Comparison of ENCODE assay signal across 11 cellular contexts in the genomic region with DNA sequence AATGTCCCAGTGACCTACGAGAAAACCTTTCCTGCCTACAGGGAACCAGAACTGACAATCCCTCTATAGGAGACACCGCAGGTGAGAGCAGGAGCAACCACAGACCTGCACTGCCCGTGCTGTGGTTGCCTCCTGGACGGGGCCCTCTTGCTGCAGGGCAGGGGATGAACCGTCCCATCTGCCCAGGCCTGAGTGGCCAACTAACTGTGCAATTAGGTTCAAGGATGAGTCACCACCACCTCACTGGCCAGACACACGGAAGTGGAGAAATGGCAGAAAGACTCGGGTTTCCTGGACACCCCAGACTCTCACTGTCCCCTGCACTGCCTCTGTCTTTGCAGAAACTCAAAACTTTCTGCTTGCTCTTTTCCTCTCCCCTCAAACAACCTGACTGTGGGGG. TPM values are rescaled to one million over a fixed set of nuclear protein-coding genes. Genes with fewer than 3 reads are reported as not detected.
A peak's percentile ranks its signal among the peaks of the same experiment; 100 is the strongest.
DNase-seq lines count a peak whose midpoint lies in the region; ATAC-seq and TF ChIP-seq lines count a peak whose summit lies in the region.
"Had no signal": no experiment of that assay in that cellular context is flagged by ENCODE, and none has a peak within 500 bp of the region (broad histone marks: within the 10 kb centered on the region; RNA-seq: fewer than 3 reads in every experiment).

No MANE protein-coding gene starts in this region.

- no peak overlapping the region for H3K23ac ChIP-seq in trophoblast cell (ENCODE audit: low read length)

- no peak overlapping the region for H3K14ac ChIP-seq in trophoblast cell (ENCODE audit: low read length)

- H4K20me1 ChIP-seq in GM23248 (ENCODE audit: insufficient read depth): no peaks in the 10 kb centered on the region

- no peak overlapping the region for H2BK120ac ChIP-seq in trophoblast cell (ENCODE audit: insufficient read depth, low read length, poor library complexity)

- H3K9ac ChIP-seq in GM23248 (no peak overlapping the region), trophoblast cell (ENCODE audit: low read length) (no peak overlapping the region)

- H3K4me2 ChIP-seq in GM23248 (ENCODE audit: unreplicated experiment) (no peak overlapping the region), trophoblast cell (ENCODE audit: low read length) (no peak overlapping the region)

- no peak overlapping the region for H2AFZ ChIP-seq in GM23248
- no peak overlapping the region for H2AFZ ChIP-seq in trophoblast cell (ENCODE audit: insufficient read depth, low read length, poor library complexity)

- H2BK5ac ChIP-seq in trophoblast cell (ENCODE audit: low read depth, low read length, poor library complexity): no peak overlapping the region

- TF ChIP-seq CTCF in tibial nerve (IDR thresholded peaks at IDR 0.05): no peak

- H3K27me3 ChIP-seq in GM23248 (replicated peaks; ENCODE audit: insufficient read depth): peaks cover 4% of the 10 kb centered on the region; the same call in 1 of the 2 replicates
- no peaks in the 10 kb centered on the region for H3K27me3 ChIP-seq in trophoblast cell (ENCODE audit: insufficient read depth, low read length)
- H3K27me3 ChIP-seq in tibial nerve: no peaks in the 10 kb centered on the region

- H3K18ac ChIP-seq in trophoblast cell (ENCODE audit: low read length): no peak overlapping the region

- H2BK12ac ChIP-seq in trophoblast cell (ENCODE audit: low read length): no peak overlapping the region

- no peak overlapping the region for H2AK5ac ChIP-seq in trophoblast cell (ENCODE audit: low read length)

- no peaks in the 10 kb centered on the region for H3K36me3 ChIP-seq in GM23248 (ENCODE audit: low read depth)
- no peaks in the 10 kb centered on the region for H3K36me3 ChIP-seq in trophoblast cell (ENCODE audit: control insufficient read depth in 1 of 2, insufficient read depth in 2 of 2, low read length in 2 of 2)
- no peaks in the 10 kb centered on the region for H3K36me3 ChIP-seq in tibial nerve
- H3K36me3 ChIP-seq: spleen had no signal

- no peak overlapping the region for H3K4ac ChIP-seq in trophoblast cell (ENCODE audit: low read depth, low read length)

- in situ Hi-C loops in GM23248 (cut with MboI): no loop called here

- no peak for ATAC-seq in HG03108 (IDR thresholded peaks at IDR 0.05; ENCODE audit: unreplicated experiment)
- ATAC-seq: activated CD4-positive, CD25-positive, alpha-beta regulatory T cell treated with anti-CD3 and anti-CD28 coated beads, Interleukin-2, amount 50 U/mL, for 24 hours had no signal

- H3K4me1 ChIP-seq in GM23248 (ENCODE audit: insufficient read depth) (no peaks in the 10 kb centered on the region), trophoblast cell (ENCODE audit: control insufficient read depth in 1 of 2, insufficient read depth in 2 of 2, low read length in 2 of 2) (peaks cover 14 to 17% of the 10 kb centered on the region in 2 experiments), tibial nerve (no peaks in the 10 kb centered on the region)
- H3K4me1 ChIP-seq: spleen had no signal

- H3K9me2 ChIP-seq in GM23248 (ENCODE audit: insufficient read depth): no peaks in the 10 kb centered on the region

- WGBS in GM23248 (ENCODE audit: low coverage in 1 of 2, low lambda C conversion rate in 2 of 2, missing lambda C conversion rate in 2 of 2), 2 experiments: 60 to 63% methylated on average over 7 of the region's 7 CpGs
- whole genome bisulfite sequencing in trophoblast cell (ENCODE audit: extremely low coverage, insufficient coverage, insufficient read length): no CpG with 5 or more reads among the region's 7 CpGs
- WGBS in tibial nerve, 2 donors: 63 to 66% methylated on average over 7 of the region's 7 CpGs

- H4K12ac ChIP-seq in trophoblast cell (ENCODE audit: low read depth, low read length): no peak overlapping the region

- H3K79me1 ChIP-seq in trophoblast cell (ENCODE audit: low read length): peaks cover 2% of the 10 kb centered on the region

- H3K9me3 ChIP-seq in GM23248 (ENCODE audit: low read depth): no peaks in the 10 kb centered on the region
- peaks cover 3% of the 10 kb centered on the region for H3K9me3 ChIP-seq in trophoblast cell (ENCODE audit: insufficient read depth, low read depth, low read length)
- no peaks in the 10 kb centered on the region for H3K9me3 ChIP-seq in tibial nerve
- H3K9me3 ChIP-seq: spleen had no signal

- H3F3A ChIP-seq in GM23248 (ENCODE audit: insufficient read depth): no peaks in the 10 kb centered on the region

- H3K4me3 ChIP-seq in GM23248 (no peak overlapping the region), trophoblast cell (ENCODE audit: low read depth, low read length) (no peak overlapping the region), tibial nerve (no peak overlapping the region)
- H3K4me3 ChIP-seq: spleen had no signal

- DNase-seq in GM23248 (peak; percentile 39), NCI-H226 (peak; percentile 59), amniotic epithelial cell (ENCODE audit: low read depth) (peak; percentile 17), trophoblast cell (peak; percentile 80 to 83), tibial nerve (ENCODE audit: low spot score in 2 of 2) (no peak), GM19238 (ENCODE audit: insufficient read length, low spot score) (no peak)
- DNase-seq: spleen; stimulated activated CD8-positive, alpha-beta memory T cell treated with anti-CD3 and anti-CD28 coated beads, Interleukin-4, amount 100 ng/mL, for 48 hours had no signal

- H3K79me2 ChIP-seq in GM23248 (ENCODE audit: insufficient read depth): no peaks in the 10 kb centered on the region
- no peaks in the 10 kb centered on the region for H3K79me2 ChIP-seq in trophoblast cell (ENCODE audit: control insufficient read depth, insufficient read depth, low read length, poor library complexity)

- TF ChIP-seq POLR2A in tibial nerve (IDR thresholded peaks at IDR 0.05): no peak

- TF ChIP-seq EP300 in tibial nerve (IDR thresholded peaks at IDR 0.05): no peak

- no peak overlapping the region for H4K91ac ChIP-seq in trophoblast cell (ENCODE audit: low read depth, low read length)

- no peak overlapping the region for H3K27ac ChIP-seq in GM23248
- no peak overlapping the region for H3K27ac ChIP-seq in trophoblast cell (ENCODE audit: low read depth, low read length)
- H3K27ac ChIP-seq in tibial nerve: no peak overlapping the region
- H3K27ac ChIP-seq: spleen had no signal

- no peak overlapping the region for H4K8ac ChIP-seq in trophoblast cell (ENCODE audit: low read depth, low read length)

RNA-seq across cellular contexts. Expression of a gene that starts 13.8 kb away (rescaled TPM):
- not detected in 2 replicates for total RNA-seq in GM23248 (2014; rRNA removed; shearing (Covaris generic))
- 1.5 and 1.7 TPM in 2 replicates for polyA plus RNA-seq in GM23248 (2016; fragmentation: Nextera tagmentation; extraction: Ambion mirVana)
- polyA plus RNA-seq in trophoblast cell (2013): 3.1 and 3.5 TPM in 2 replicates
- total RNA-seq in tibial nerve: not detected
- total RNA-seq: fibroblast of lung had no signal

Comparison
In these comparisons a context has a peak if more than half of its experiments do, and no peak if none do; other contexts are left out.
1. DNase-seq: peak in GM23248 (single experiment), NCI-H226 (single experiment), amniotic epithelial cell (single experiment) and trophoblast cell (2 of 2); none in tibial nerve (0 of 2) and GM19238 (single experiment).